20 cellular contexts compared by ENCODE assay signal in the genomic region with DNA sequence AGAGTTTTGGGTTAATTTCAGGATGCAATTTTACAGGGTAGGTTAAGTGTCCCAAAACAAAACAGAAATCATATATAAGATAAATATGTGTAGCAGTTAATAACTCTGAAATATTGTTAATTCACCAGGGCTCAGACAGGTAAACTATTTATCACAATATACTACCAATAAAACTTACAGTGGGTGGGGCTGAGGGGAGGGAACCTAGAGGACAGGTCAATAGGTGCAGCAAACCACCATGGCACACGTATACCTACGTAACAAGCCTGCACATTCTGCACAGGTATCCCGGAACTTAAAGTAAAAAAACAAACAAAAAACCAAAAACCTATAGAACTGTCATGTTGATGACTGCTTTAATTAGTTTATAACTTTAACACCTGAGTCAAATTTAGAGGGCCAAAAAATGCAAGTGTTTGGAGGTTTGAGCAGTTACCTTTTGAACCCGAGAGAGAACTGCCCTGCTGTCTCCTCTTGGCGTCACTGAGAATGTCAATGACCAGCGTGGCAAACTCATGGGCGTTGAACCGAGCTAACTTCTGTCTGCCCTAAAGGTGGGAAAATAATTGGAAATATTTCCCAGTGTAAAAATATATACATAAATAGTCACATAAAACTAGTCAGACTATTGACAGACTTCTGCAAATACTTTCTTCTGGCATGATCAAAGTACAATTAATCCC. TPM values are rescaled to one million over a fixed set of nuclear protein-coding genes. Genes with fewer than 3 reads are reported as not detected.
DNase-seq lines count a peak whose midpoint lies in the region; ATAC-seq, FAIRE-seq and TF ChIP-seq lines count a peak whose summit lies in the region.
"Had no signal": no experiment of that assay in that cellular context is flagged by ENCODE, and none has a peak within 500 bp of the region (broad histone marks: within the 10 kb centered on the region; RNA-seq: fewer than 3 reads in every experiment).

No MANE protein-coding gene starts in this region.

- H3K4me1 ChIP-seq in liver (ENCODE audit: control insufficient read depth in 4 of 4, insufficient read depth in 4 of 4, low read length in 3 of 4) (peaks cover 0 to 8% (median 5%) of the 10 kb centered on the region in 4 donors), HepG2 (ENCODE audit: insufficient read depth, low read length) (no peaks in the 10 kb centered on the region), osteoblast (ENCODE audit: insufficient read depth, low read length) (peaks cover 29% of the 10 kb centered on the region)
- H3K4me1 ChIP-seq: BE2C, HAP-1 had no signal

- no peak overlapping the region for H3K4me3 ChIP-seq in liver (ENCODE audit: low read depth in 1 of 3, low read length in 3 of 3)
- H3K4me3 ChIP-seq in HepG2 (replicated peaks in 1 of 3; ENCODE audit: insufficient read depth in 1 of 3, low read depth in 2 of 3, low read length in 3 of 3), result no peak overlapping the region
- H3K4me3 ChIP-seq in osteoblast (ENCODE audit: insufficient read depth, low read length), result no peak overlapping the region
- H3K4me3 ChIP-seq: GM12878, GM23248, HAP-1 had no signal

- no peaks in the 10 kb centered on the region for H3K9me3 Mint-ChIP-seq in endothelial cell (ENCODE audit: unreplicated experiment)
- H3K9me3 Mint-ChIP-seq: CD8-positive, alpha-beta memory T cell had no signal

- peak in 1 of 2 donors; percentile 7 for TF ChIP-seq RAD21 in liver (IDR thresholded peaks at IDR 0.05)
- no peak for TF ChIP-seq RAD21 in HepG2 (CRISPR knock-in tag; IDR thresholded peaks at IDR 0.05)

- no peak overlapping the region for H3K27ac Mint-ChIP-seq in endothelial cell (ENCODE audit: unreplicated experiment)

- H3K4me2 ChIP-seq in HepG2 (ENCODE audit: low read depth, low read length) (no peak overlapping the region), osteoblast (ENCODE audit: insufficient read depth, low read length) (no peak overlapping the region)

- no peak overlapping the region for H3K4me3 Mint-ChIP-seq in endothelial cell (ENCODE audit: unreplicated experiment)
- H3K4me3 Mint-ChIP-seq: CD8-positive, alpha-beta memory T cell had no signal

- no peak for DNase-seq in HepG2 (ENCODE audit: low spot score)
- no peak for DNase-seq in left colon
- DNase-seq in osteoblast (ENCODE audit: insufficient read length, low spot score, missing footprints), result no peak
- DNase-seq in endothelial cell (ENCODE audit: low spot score), result no peak
- no peak for DNase-seq in AML-193 (lab: John Stamatoyannopoulos, UW)
- DNase-seq: 8988T; BE2C; C1 segment of cervical spinal cord; CD8-positive, alpha-beta memory T cell; COR-L47; DMS 273 treated with DMSO at 0.1 percent for 48 hours; DMS53; DND-41; EL; GM23248 had no signal

- H3K36me3 ChIP-seq in liver (ENCODE audit: control insufficient read depth in 4 of 4, insufficient read depth in 3 of 4, low read depth in 1 of 4, low read length in 3 of 4), result peaks cover 9 to 30% (median 21%) of the 10 kb centered on the region in 4 donors
- H3K36me3 ChIP-seq in HepG2 (replicated peaks in 1 of 2; ENCODE audit: control insufficient read depth in 1 of 2, insufficient read depth in 2 of 2, low read length in 2 of 2), result peaks cover 21 to 50% of the 10 kb centered on the region in 2 experiments; a peak in 4 of 5 replicates
- peaks cover 38% of the 10 kb centered on the region for H3K36me3 ChIP-seq in osteoblast (ENCODE audit: insufficient read depth, low read length)

- BruUV-seq in HepG2 (replicated peaks; lab: Mats Ljungman, UMichigan), result no TSS peak

- POLR2A ChIA-PET in HepG2 (lab: Yijun Ruan, JAX), result no interaction called here

- intact Hi-C loops in HepG2 (cut with micrococcal nuclease; ENCODE audit: unreplicated experiment) (no loop called here), left colon (cut with DNase I, micrococcal nuclease) (no loop called here)

- no peak for TF ChIP-seq CTCF in liver (IDR thresholded peaks at IDR 0.05; ENCODE audit: low read depth, low read length, missing input control)
- TF ChIP-seq CTCF in HepG2 (CRISPR knock-in tag; IDR thresholded peaks at IDR 0.05), result no peak
- TF ChIP-seq CTCF in osteoblast (IDR thresholded peaks at IDR 0.05; ENCODE audit: extremely low read depth, low read depth, low read length), result no peak
- TF ChIP-seq CTCF in endothelial cell (IDR thresholded peaks at IDR 0.05; ENCODE audit: unreplicated experiment), result no peak

- peaks cover 44% of the 10 kb centered on the region for H3K36me3 Mint-ChIP-seq in endothelial cell (ENCODE audit: low read depth, unreplicated experiment)

- no peaks in the 10 kb centered on the region for H3K27me3 Mint-ChIP-seq in endothelial cell (ENCODE audit: unreplicated experiment)
- H3K27me3 Mint-ChIP-seq: CD8-positive, alpha-beta memory T cell had no signal

- H3K27me3 ChIP-seq in liver (ENCODE audit: control insufficient read depth in 4 of 4, insufficient read depth in 4 of 4, low read length in 3 of 4), result no peaks in the 10 kb centered on the region
- no peaks in the 10 kb centered on the region for H3K27me3 ChIP-seq in HepG2 (ENCODE audit: control insufficient read depth in 1 of 2, insufficient read depth in 2 of 2, low read length in 2 of 2)
- H3K27me3 ChIP-seq in osteoblast (ENCODE audit: insufficient read depth, low read length), result no peaks in the 10 kb centered on the region
- H3K27me3 ChIP-seq: BE2C had no signal

- no peak overlapping the region for H3K27ac ChIP-seq in liver (ENCODE audit: low read depth in 1 of 2, low read length in 2 of 2)
- no peak overlapping the region for H3K27ac ChIP-seq in HepG2 (ENCODE audit: extremely low read length, insufficient read depth, low read length)
- peak overlapping the region; percentile 95 for H3K27ac ChIP-seq in osteoblast (ENCODE audit: low read depth, low read length)
- H3K27ac ChIP-seq: GM23248 had no signal

- H3K9ac ChIP-seq in liver (ENCODE audit: low read depth in 1 of 2, low read length in 2 of 2) (no peak overlapping the region), HepG2 (ENCODE audit: insufficient read depth, low read depth, low read length) (no peak overlapping the region)
- H3K9ac ChIP-seq: GM23248 had no signal

- in situ Hi-C loops in HepG2 (cut with HindIII; ENCODE audit: extremely low pct_ligation_motif_present, low pct_unique_long_range_greater_than_20kb), result no loop called here

- FAIRE-seq in HepG2 (lab: Jason Lieb, UNC), result no peak
- FAIRE-seq: GM12878, GM19239 had no signal

- H3K9me3 ChIP-seq in liver (ENCODE audit: control insufficient read depth in 4 of 4, low read length in 3 of 4), result no peaks in the 10 kb centered on the region
- no peaks in the 10 kb centered on the region for H3K9me3 ChIP-seq in HepG2 (ENCODE audit: low read length)
- H3K9me3 ChIP-seq in osteoblast (ENCODE audit: low read depth, low read length), result no peaks in the 10 kb centered on the region
- H3K9me3 ChIP-seq: BE2C, HAP-1 had no signal

- WGBS in liver, result 58% methylated on average over 8 of the region's 8 CpGs
- WGBS in HepG2 (ENCODE audit: low lambda C conversion rate), result 97% methylated on average over 8 of the region's 8 CpGs

- CTCF ChIA-PET in HepG2 (lab: Yijun Ruan, JAX; ENCODE audit: low intra/inter-chr PET ratio, low total read pairs), result no interaction called here

- ATAC-seq in HepG2 (no peak), left colon (peak; percentile 64), HG02970 (IDR thresholded peaks at IDR 0.05; ENCODE audit: low FRiP score, unreplicated experiment) (no peak)
- ATAC-seq: GM12878 had no signal

- H3K4me1 Mint-ChIP-seq in endothelial cell (ENCODE audit: unreplicated experiment), result no peaks in the 10 kb centered on the region

- no peak for TF ChIP-seq EP300 in HepG2 (IDR thresholded peaks at IDR 0.05; ENCODE audit: low read depth in 2 of 2, low read length in 2 of 2)
- no peak for TF ChIP-seq EP300 in HepG2 (CRISPR knock-in tag; IDR thresholded peaks at IDR 0.05; ENCODE audit: borderline replicate concordance)

- no peak overlapping the region for H2AFZ ChIP-seq in HepG2 (ENCODE audit: low read length)
- no peak overlapping the region for H2AFZ ChIP-seq in osteoblast (ENCODE audit: low read length)
- H2AFZ ChIP-seq: GM23248 had no signal

- no peak for TF ChIP-seq POLR2A in HepG2 (IDR thresholded peaks at IDR 0.05; ENCODE audit: insufficient read depth in 1 of 2, low read depth in 2 of 2, low read length in 2 of 2)

- no peaks in the 10 kb centered on the region for H3K79me2 ChIP-seq in HepG2 (ENCODE audit: insufficient read depth, low read length)
- no peaks in the 10 kb centered on the region for H3K79me2 ChIP-seq in osteoblast (ENCODE audit: insufficient read depth, low read length)

- H4K20me1 ChIP-seq in HepG2 (ENCODE audit: insufficient read depth, low read length) (no peaks in the 10 kb centered on the region), osteoblast (ENCODE audit: insufficient read depth, low read length) (no peaks in the 10 kb centered on the region)

RNA-seq across cellular contexts. Expression of gene GIT2, which starts 36.6 kb away (rescaled TPM):
- total RNA-seq in liver, result 10 to 100 TPM; 22.2 to 30.4 TPM
- 10 to 100 TPM in 1 of 2 donors, 1 to 10 TPM in 1; 6.7 to 11.1 TPM for polyA plus RNA-seq in liver
- total RNA-seq in HepG2 (2016; rRNA removed; fragmentation: Illumina TruSeq; extraction: Trizol), result 15.2 and 18.4 TPM in 2 replicates
- total RNA-seq in HepG2 (2016; cell fraction: cytosol; rRNA removed; fragmentation: Illumina TruSeq; extraction: Trizol; ENCODE audit: low read depth), result 6.4 and 7.3 TPM in 2 replicates
- 14.1 and 17.8 TPM in 2 replicates for total RNA-seq in HepG2 (2016; cell fraction: insoluble cytoplasmic fraction; rRNA removed; fragmentation: Illumina TruSeq; extraction: Trizol)
- total RNA-seq in HepG2 (2016; cell fraction: membrane; rRNA removed; fragmentation: Illumina TruSeq; extraction: Trizol), result 9.0 and 9.5 TPM in 2 replicates
- 31.9 and 34.5 TPM in 2 replicates for total RNA-seq in HepG2 (2016; cell fraction: nucleus; rRNA removed; fragmentation: Illumina TruSeq; extraction: Trizol)
- 18.7 and 19.8 TPM in 2 replicates for polyA plus RNA-seq in HepG2 (2011; rRNA removed)
- 9.5 and 12.3 TPM in 2 replicates for polyA plus RNA-seq in HepG2 (2011; cell fraction: cytosol; rRNA removed)
- 50.5 and 56.5 TPM in 2 replicates for polyA plus RNA-seq in HepG2 (2011; cell fraction: nucleus; rRNA removed)
- 14.5 and 15.2 TPM in 2 replicates for polyA plus RNA-seq in HepG2 (2012)
- 0.65 and 0.83 TPM in 2 replicates for polyA plus RNA-seq in HepG2 (2016; cell fraction: cytosol; fragmentation: Illumina TruSeq; extraction: Trizol; ENCODE audit: low read depth)
- 11.7 and 12.8 TPM in 2 replicates for polyA plus RNA-seq in HepG2 (2016; cell fraction: insoluble cytoplasmic fraction; fragmentation: Illumina TruSeq; extraction: Trizol; ENCODE audit: low read depth)
- 2.2 and 2.5 TPM in 2 replicates for polyA plus RNA-seq in HepG2 (2016; cell fraction: membrane; fragmentation: Illumina TruSeq; extraction: Trizol; ENCODE audit: low read depth)
- polyA plus RNA-seq in HepG2 (2016; cell fraction: nucleus; fragmentation: Illumina TruSeq; extraction: Trizol; ENCODE audit: insufficient read depth, low read depth), result 59.1 and 66.0 TPM in 2 replicates
- 26.7 and 35.9 TPM in 2 replicates for polyA minus RNA-seq in HepG2 (2011; rRNA and poly(A)+ RNA removed; ENCODE audit: low replicate concordance)
- 11.9 and 13.6 TPM in 2 replicates for polyA minus RNA-seq in HepG2 (2011; cell fraction: cytosol; rRNA and poly(A)+ RNA removed)
- polyA minus RNA-seq in HepG2 (2011; cell fraction: nucleus; rRNA and poly(A)+ RNA removed), result 90.6 and 102 TPM in 2 replicates
- 10 to 100 TPM; 29.0 to 31.4 TPM for total RNA-seq in left colon
- 43.4 and 45.4 TPM in 2 replicates for total RNA-seq in osteoblast
- 89.1 TPM for total RNA-seq in endothelial cell (ENCODE audit: unreplicated experiment)

RNA-seq across cellular contexts. Expression of gene ANKRD13A, which starts 39.7 kb away (rescaled TPM):
- total RNA-seq in liver, result 10 to 100 TPM; 27.0 to 40.5 TPM
- polyA plus RNA-seq in liver, result 10 to 100 TPM in 1 of 2 donors, 1 to 10 TPM in 1; 7.0 to 10.5 TPM
- 34.1 and 40.7 TPM in 2 replicates for total RNA-seq in HepG2 (2016; rRNA removed; fragmentation: Illumina TruSeq; extraction: Trizol)
- total RNA-seq in HepG2 (2016; cell fraction: cytosol; rRNA removed; fragmentation: Illumina TruSeq; extraction: Trizol; ENCODE audit: low read depth), result 19.2 and 22.0 TPM in 2 replicates
- 35.8 and 44.1 TPM in 2 replicates for total RNA-seq in HepG2 (2016; cell fraction: insoluble cytoplasmic fraction; rRNA removed; fragmentation: Illumina TruSeq; extraction: Trizol)
- total RNA-seq in HepG2 (2016; cell fraction: membrane; rRNA removed; fragmentation: Illumina TruSeq; extraction: Trizol), result 36.6 and 37.4 TPM in 2 replicates
- 27.2 and 29.0 TPM in 2 replicates for total RNA-seq in HepG2 (2016; cell fraction: nucleus; rRNA removed; fragmentation: Illumina TruSeq; extraction: Trizol)
- polyA plus RNA-seq in HepG2 (2011; rRNA removed), result 41.6 and 51.0 TPM in 2 replicates
- polyA plus RNA-seq in HepG2 (2011; cell fraction: cytosol; rRNA removed), result 36.8 and 47.0 TPM in 2 replicates
- 90.0 and 92.3 TPM in 2 replicates for polyA plus RNA-seq in HepG2 (2011; cell fraction: nucleus; rRNA removed)
- 36.3 and 37.0 TPM in 2 replicates for polyA plus RNA-seq in HepG2 (2012)
- polyA plus RNA-seq in HepG2 (2016; cell fraction: cytosol; fragmentation: Illumina TruSeq; extraction: Trizol; ENCODE audit: low read depth), result 6.9 and 7.4 TPM in 2 replicates
- 32.2 and 35.3 TPM in 2 replicates for polyA plus RNA-seq in HepG2 (2016; cell fraction: insoluble cytoplasmic fraction; fragmentation: Illumina TruSeq; extraction: Trizol; ENCODE audit: low read depth)
- polyA plus RNA-seq in HepG2 (2016; cell fraction: membrane; fragmentation: Illumina TruSeq; extraction: Trizol; ENCODE audit: low read depth), result 19.0 and 20.8 TPM in 2 replicates
- polyA plus RNA-seq in HepG2 (2016; cell fraction: nucleus; fragmentation: Illumina TruSeq; extraction: Trizol; ENCODE audit: insufficient read depth, low read depth), result 53.7 and 57.1 TPM in 2 replicates
- polyA minus RNA-seq in HepG2 (2011; rRNA and poly(A)+ RNA removed; ENCODE audit: low replicate concordance), result 40.3 and 72.5 TPM in 2 replicates
- polyA minus RNA-seq in HepG2 (2011; cell fraction: cytosol; rRNA and poly(A)+ RNA removed), result 27.5 and 31.2 TPM in 2 replicates
- polyA minus RNA-seq in HepG2 (2011; cell fraction: nucleus; rRNA and poly(A)+ RNA removed), result 41.3 and 58.9 TPM in 2 replicates
- 10 to 100 TPM; 65.3 to 68.3 TPM for total RNA-seq in left colon
- total RNA-seq in osteoblast, result 94.1 and 113 TPM in 2 replicates
- 55.4 TPM for total RNA-seq in endothelial cell (ENCODE audit: unreplicated experiment)

RNA-seq across cellular contexts. Expression of gene TCHP, which starts 59.5 kb away (rescaled TPM):
- total RNA-seq in liver (1 to 10 TPM; 5.4 to 9.8 TPM), HepG2 (2016; rRNA removed; fragmentation: Illumina TruSeq; extraction: Trizol) (10.4 and 12.2 TPM in 2 replicates), left colon (10 to 100 TPM; 15.0 to 17.2 TPM), osteoblast (7.7 and 8.7 TPM in 2 replicates), endothelial cell (ENCODE audit: unreplicated experiment) (20.8 TPM)
- polyA plus RNA-seq in liver (1 to 10 TPM; 5.0 to 5.1 TPM), HepG2 (2011; rRNA removed) (6.3 and 6.7 TPM in 2 replicates)
- 2.5 and 2.6 TPM in 2 replicates for total RNA-seq in HepG2 (2016; cell fraction: cytosol; rRNA removed; fragmentation: Illumina TruSeq; extraction: Trizol; ENCODE audit: low read depth)
- 8.5 and 11.7 TPM in 2 replicates for total RNA-seq in HepG2 (2016; cell fraction: insoluble cytoplasmic fraction; rRNA removed; fragmentation: Illumina TruSeq; extraction: Trizol)
- total RNA-seq in HepG2 (2016; cell fraction: membrane; rRNA removed; fragmentation: Illumina TruSeq; extraction: Trizol), result 5.2 and 5.6 TPM in 2 replicates
- 12.5 and 13.8 TPM in 2 replicates for total RNA-seq in HepG2 (2016; cell fraction: nucleus; rRNA removed; fragmentation: Illumina TruSeq; extraction: Trizol)
- 4.3 and 5.7 TPM in 2 replicates for polyA plus RNA-seq in HepG2 (2011; cell fraction: cytosol; rRNA removed)
- 32.3 and 36.3 TPM in 2 replicates for polyA plus RNA-seq in HepG2 (2011; cell fraction: nucleus; rRNA removed)
- polyA plus RNA-seq in HepG2 (2012), result 7.6 and 9.7 TPM in 2 replicates
- 1.2 and 1.4 TPM in 2 replicates for polyA plus RNA-seq in HepG2 (2016; cell fraction: cytosol; fragmentation: Illumina TruSeq; extraction: Trizol; ENCODE audit: low read depth)
- 11.8 and 12.5 TPM in 2 replicates for polyA plus RNA-seq in HepG2 (2016; cell fraction: insoluble cytoplasmic fraction; fragmentation: Illumina TruSeq; extraction: Trizol; ENCODE audit: low read depth)
- polyA plus RNA-seq in HepG2 (2016; cell fraction: membrane; fragmentation: Illumina TruSeq; extraction: Trizol; ENCODE audit: low read depth), result 3.1 and 3.4 TPM in 2 replicates
- 29.5 and 29.6 TPM in 2 replicates for polyA plus RNA-seq in HepG2 (2016; cell fraction: nucleus; fragmentation: Illumina TruSeq; extraction: Trizol; ENCODE audit: insufficient read depth, low read depth)
- 5.0 and 14.9 TPM in 2 replicates for polyA minus RNA-seq in HepG2 (2011; rRNA and poly(A)+ RNA removed; ENCODE audit: low replicate concordance)
- polyA minus RNA-seq in HepG2 (2011; cell fraction: cytosol; rRNA and poly(A)+ RNA removed), result 1.4 and 1.7 TPM in 2 replicates
- polyA minus RNA-seq in HepG2 (2011; cell fraction: nucleus; rRNA and poly(A)+ RNA removed), result 11.3 and 11.8 TPM in 2 replicates
